16 cellular contexts compared by ENCODE assay signal in the genomic region with DNA sequence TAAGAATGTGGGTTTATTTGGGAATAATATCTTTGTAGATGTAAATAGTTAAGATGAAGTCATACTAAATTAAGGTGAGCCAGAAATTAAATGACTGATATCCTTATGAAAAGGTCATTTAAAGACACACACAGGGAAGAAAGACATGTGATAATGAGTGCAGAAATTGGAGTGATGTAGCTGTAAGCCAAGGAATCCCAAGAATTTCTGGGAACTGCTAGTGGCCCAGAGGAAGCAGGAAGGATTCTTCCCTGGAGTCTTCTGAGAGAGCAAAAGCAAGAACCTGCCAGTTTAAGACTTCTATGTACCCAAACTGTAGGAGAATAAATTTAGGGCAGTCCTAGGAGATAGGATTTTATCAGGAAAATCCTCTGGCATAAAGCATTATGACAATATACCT.
A peak's percentile ranks its signal among the peaks of the same experiment; 100 is the strongest.
DNase-seq lines count a peak whose midpoint lies in the region; ATAC-seq and TF ChIP-seq lines count a peak whose summit lies in the region.
"Had no signal": no experiment of that assay in that cellular context is flagged by ENCODE, and none has a peak within 500 bp of the region (broad histone marks: within the 10 kb centered on the region; RNA-seq: fewer than 3 reads in every experiment).

No MANE protein-coding gene starts in this region.

- H3K27ac Mint-ChIP-seq in WTC11 = peak overlapping the region; percentile 97
- no peak overlapping the region for H3K27ac Mint-ChIP-seq in activated naive CD4-positive, alpha-beta T cell treated with anti-CD3 and anti-CD28 coated beads for 36 hours
- H3K27ac Mint-ChIP-seq: CD4-positive, alpha-beta T cell had no signal

- DNase-seq in WTC11 (ENCODE audit: low spot score) (peak; percentile 15), iPS DF 19.7 (ENCODE audit: low read depth, low spot score) (peak; percentile 71), kidney tubule cell (ENCODE audit: low spot score) (peak; percentile 28), AG08395 (ENCODE audit: low spot score) (no peak), MV-4-11 (lab: John Stamatoyannopoulos, UW) (no peak)
- no peak for DNase-seq in activated naive CD4-positive, alpha-beta T cell treated with anti-CD3 and anti-CD28 coated beads for 36 hours
- DNase-seq: BE2C; CD4-positive, alpha-beta T cell; DMS79; GM23248; NCI-H1417 treated with DMSO at 0.1 percent for 48 hours; NCI-H1930; SHP77; SK-N-SH had no signal

- intact Hi-C loops in activated naive CD4-positive, alpha-beta T cell treated with anti-CD3 and anti-CD28 coated beads for 36 hours (cut with micrococcal nuclease) = no loop called here

- no peaks in the 10 kb centered on the region for H3K36me3 Mint-ChIP-seq in WTC11
- no peaks in the 10 kb centered on the region for H3K36me3 Mint-ChIP-seq in activated naive CD4-positive, alpha-beta T cell treated with anti-CD3 and anti-CD28 coated beads for 36 hours (ENCODE audit: low read depth)

- H3K4me1 Mint-ChIP-seq in WTC11 = peaks cover 76% of the 10 kb centered on the region
- no peaks in the 10 kb centered on the region for H3K4me1 Mint-ChIP-seq in activated naive CD4-positive, alpha-beta T cell treated with anti-CD3 and anti-CD28 coated beads for 36 hours (ENCODE audit: low read depth)

- H3K9me3 Mint-ChIP-seq in WTC11 = no peaks in the 10 kb centered on the region
- H3K9me3 Mint-ChIP-seq in activated naive CD4-positive, alpha-beta T cell treated with anti-CD3 and anti-CD28 coated beads for 36 hours = peaks cover 13% of the 10 kb centered on the region

- peak overlapping the region; percentile 38 for H3K4me3 Mint-ChIP-seq in WTC11
- no peak overlapping the region for H3K4me3 Mint-ChIP-seq in activated naive CD4-positive, alpha-beta T cell treated with anti-CD3 and anti-CD28 coated beads for 36 hours
- H3K4me3 Mint-ChIP-seq: CD4-positive, alpha-beta T cell had no signal

- CTCF ChIA-PET in WTC11 (lab: Charles Lee) = no interaction called here
- CTCF ChIA-PET in activated naive CD4-positive, alpha-beta T cell treated with anti-CD3 and anti-CD28 coated beads for 36 hours (lab: Charles Lee) = no interaction called here

- ATAC-seq in WTC11 = peak; percentile 87
- ATAC-seq in GM21515 (IDR thresholded peaks at IDR 0.05; ENCODE audit: unreplicated experiment) = no peak
- ATAC-seq: K562 had no signal

- TF ChIP-seq CTCF in WTC11 (IDR thresholded peaks at IDR 0.05) = no peak

- H3K27me3 Mint-ChIP-seq in WTC11 (ENCODE audit: low read depth) = no peaks in the 10 kb centered on the region
- H3K27me3 Mint-ChIP-seq in activated naive CD4-positive, alpha-beta T cell treated with anti-CD3 and anti-CD28 coated beads for 36 hours (ENCODE audit: low read depth) = no peaks in the 10 kb centered on the region
- H3K27me3 Mint-ChIP-seq: CD4-positive, alpha-beta T cell had no signal

- POLR2A ChIA-PET in WTC11 (lab: Charles Lee) = interaction anchor here (0.5 to 0.7 kb wide), 2 partner anchors 156 to 310 kb away, joined by 3 to 4 read pairs; no protein-coding TSS in a partner anchor

TF ChIP-seq in WTC11, 78 proteins besides CTCF, POLR2A, EP300 and RAD21:
- TF ChIP-seq TEAD1 (CRISPR knock-in tag; IDR thresholded peaks at IDR 0.05) (peak; percentile 68; the same call in 1 of the 2 replicates), TP53 (CRISPR knock-in tag; IDR thresholded peaks at IDR 0.05) (no peak), RELA (CRISPR knock-in tag; IDR thresholded peaks at IDR 0.05; ENCODE audit: borderline replicate concordance) (no peak), NFYB (CRISPR knock-in tag; conservative IDR thresholded peaks at IDR 0.05; ENCODE audit: low read depth) (no peak)
- TF ChIP-seq, protein P1, sequence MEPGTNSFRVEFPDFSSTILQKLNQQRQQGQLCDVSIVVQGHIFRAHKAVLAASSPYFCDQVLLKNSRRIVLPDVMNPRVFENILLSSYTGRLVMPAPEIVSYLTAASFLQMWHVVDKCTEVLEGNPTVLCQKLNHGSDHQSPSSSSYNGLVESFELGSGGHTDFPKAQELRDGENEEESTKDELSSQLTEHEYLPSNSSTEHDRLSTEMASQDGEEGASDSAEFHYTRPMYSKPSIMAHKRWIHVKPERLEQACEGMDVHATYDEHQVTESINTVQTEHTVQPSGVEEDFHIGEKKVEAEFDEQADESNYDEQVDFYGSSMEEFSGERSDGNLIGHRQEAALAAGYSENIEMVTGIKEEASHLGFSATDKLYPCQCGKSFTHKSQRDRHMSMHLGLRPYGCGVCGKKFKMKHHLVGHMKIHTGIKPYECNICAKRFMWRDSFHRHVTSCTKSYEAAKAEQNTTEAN (CRISPR knock-in tag; IDR thresholded peaks at IDR 0.05) = no peak
- TF ChIP-seq, protein P2, sequence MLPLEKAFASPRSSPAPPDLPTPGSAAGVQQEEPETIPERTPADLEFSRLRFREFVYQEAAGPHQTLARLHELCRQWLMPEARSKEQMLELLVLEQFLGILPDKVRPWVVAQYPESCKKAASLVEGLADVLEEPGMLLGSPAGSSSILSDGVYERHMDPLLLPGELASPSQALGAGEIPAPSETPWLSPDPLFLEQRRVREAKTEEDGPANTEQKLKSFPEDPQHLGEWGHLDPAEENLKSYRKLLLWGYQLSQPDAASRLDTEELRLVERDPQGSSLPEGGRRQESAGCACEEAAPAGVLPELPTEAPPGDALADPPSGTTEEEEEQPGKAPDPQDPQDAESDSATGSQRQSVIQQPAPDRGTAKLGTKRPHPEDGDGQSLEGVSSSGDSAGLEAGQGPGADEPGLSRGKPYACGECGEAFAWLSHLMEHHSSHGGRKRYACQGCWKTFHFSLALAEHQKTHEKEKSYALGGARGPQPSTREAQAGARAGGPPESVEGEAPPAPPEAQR (CRISPR knock-in tag; IDR thresholded peaks at IDR 0.05) = no peak

Comparison
In these comparisons a context has a peak if more than half of its experiments do, and no peak if none do; other contexts are left out.
1. DNase-seq: peak in WTC11 (single experiment), iPS DF 19.7 (single experiment) and kidney tubule cell (single experiment); none in AG08395 (single experiment), activated naive CD4-positive, alpha-beta T cell treated with anti-CD3 and anti-CD28 coated beads for 36 hours (single experiment) and MV-4-11 (single experiment).